ENCODE assay signal across 11 cellular contexts in genomic region chr17:49588312-49588711, GRCh38. TPM values are rescaled to one million over a fixed set of nuclear protein-coding genes. Genes with fewer than 3 reads are reported as not detected.
DNase-seq lines count a peak whose midpoint lies in the region; ATAC-seq and TF ChIP-seq lines count a peak whose summit lies in the region.
"Had no signal": no experiment of that assay in that cellular context is flagged by ENCODE, and none has a peak within 500 bp of the region (broad histone marks: within the 10 kb centered on the region; RNA-seq: fewer than 3 reads in every experiment).

No MANE protein-coding gene starts in this region.

- intact Hi-C loops in activated naive CD4-positive, alpha-beta T cell treated with anti-CD3 and anti-CD28 coated beads for 36 hours (cut with micrococcal nuclease), result no loop called here

- ATAC-seq in GM18517 (IDR thresholded peaks at IDR 0.05; ENCODE audit: unreplicated experiment), result no peak

- CTCF ChIA-PET in activated naive CD4-positive, alpha-beta T cell treated with anti-CD3 and anti-CD28 coated beads for 36 hours (lab: Charles Lee), result interaction anchor here (0.6 kb wide), 1 partner anchor 10 kb away, joined by 3 read pairs; no protein-coding TSS in a partner anchor

- H3K9me3 Mint-ChIP-seq in activated naive CD4-positive, alpha-beta T cell treated with anti-CD3 and anti-CD28 coated beads, Interleukin-2, amount 50 U/mL, for 24 hours, result no peaks in the 10 kb centered on the region
- H3K9me3 Mint-ChIP-seq in activated naive CD4-positive, alpha-beta T cell treated with anti-CD3 and anti-CD28 coated beads for 36 hours, result no peaks in the 10 kb centered on the region
- H3K9me3 Mint-ChIP-seq in chondrocyte (ENCODE audit: low read depth), result no peaks in the 10 kb centered on the region
- no peaks in the 10 kb centered on the region for H3K9me3 Mint-ChIP-seq in osteocyte (ENCODE audit: unreplicated experiment)

- no peaks in the 10 kb centered on the region for H3K27me3 Mint-ChIP-seq in activated naive CD4-positive, alpha-beta T cell treated with anti-CD3 and anti-CD28 coated beads, Interleukin-2, amount 50 U/mL, for 24 hours
- no peaks in the 10 kb centered on the region for H3K27me3 Mint-ChIP-seq in activated naive CD4-positive, alpha-beta T cell treated with anti-CD3 and anti-CD28 coated beads for 36 hours (ENCODE audit: low read depth)
- H3K27me3 Mint-ChIP-seq in chondrocyte (ENCODE audit: low read depth), result no peaks in the 10 kb centered on the region
- H3K27me3 Mint-ChIP-seq in osteocyte (ENCODE audit: unreplicated experiment), result no peaks in the 10 kb centered on the region

- no peaks in the 10 kb centered on the region for H3K4me1 Mint-ChIP-seq in activated naive CD4-positive, alpha-beta T cell treated with anti-CD3 and anti-CD28 coated beads, Interleukin-2, amount 50 U/mL, for 24 hours
- H3K4me1 Mint-ChIP-seq in activated naive CD4-positive, alpha-beta T cell treated with anti-CD3 and anti-CD28 coated beads for 36 hours (ENCODE audit: low read depth), result no peaks in the 10 kb centered on the region
- H3K4me1 Mint-ChIP-seq in chondrocyte (ENCODE audit: low read depth) (peaks cover 29% of the 10 kb centered on the region), osteocyte (ENCODE audit: unreplicated experiment) (peaks cover 14% of the 10 kb centered on the region)

- TF ChIP-seq CTCF in chondrocyte (IDR thresholded peaks at IDR 0.05) (no peak), osteocyte (IDR thresholded peaks at IDR 0.05) (no peak)

- H3K27ac Mint-ChIP-seq in activated naive CD4-positive, alpha-beta T cell treated with anti-CD3 and anti-CD28 coated beads, Interleukin-2, amount 50 U/mL, for 24 hours, result peak overlapping the region; percentile 43
- H3K27ac Mint-ChIP-seq in activated naive CD4-positive, alpha-beta T cell treated with anti-CD3 and anti-CD28 coated beads for 36 hours, result no peak overlapping the region
- peak overlapping the region; percentile 74 for H3K27ac Mint-ChIP-seq in chondrocyte (ENCODE audit: unreplicated experiment)
- H3K27ac Mint-ChIP-seq in osteocyte (ENCODE audit: unreplicated experiment), result no peak overlapping the region

- no peak for DNase-seq in activated naive CD4-positive, alpha-beta T cell treated with anti-CD3 and anti-CD28 coated beads for 36 hours
- no peak for DNase-seq in chondrocyte (ENCODE audit: low spot score)
- peak; percentile 57 for DNase-seq in osteocyte (ENCODE audit: extremely low spot score, unreplicated experiment)
- no peak for DNase-seq in stimulated activated CD4-positive, alpha-beta T cell treated with anti-CD3 and anti-CD28 coated beads, Interleukin-12 subunit alpha, Interleukin-12 subunit beta, amount 100 ng/mL, for 4 hours
- DNase-seq in cortex of kidney (lab: John Stamatoyannopoulos, UW), result no peak
- DNase-seq in SW480 (ENCODE audit: low spot score), result no peak
- DNase-seq: DMS 273 treated with DMSO at 0.1 percent for 48 hours, NCI-H1694 treated with DMSO at 0.1 percent for 48 hours had no signal

- peaks cover 7% of the 10 kb centered on the region for H3K36me3 Mint-ChIP-seq in activated naive CD4-positive, alpha-beta T cell treated with anti-CD3 and anti-CD28 coated beads, Interleukin-2, amount 50 U/mL, for 24 hours
- peaks cover 9% of the 10 kb centered on the region for H3K36me3 Mint-ChIP-seq in activated naive CD4-positive, alpha-beta T cell treated with anti-CD3 and anti-CD28 coated beads for 36 hours (ENCODE audit: low read depth)
- H3K36me3 Mint-ChIP-seq in chondrocyte (ENCODE audit: low read depth) (peaks cover 15% of the 10 kb centered on the region), osteocyte (ENCODE audit: unreplicated experiment) (peaks cover 28% of the 10 kb centered on the region)

- H3K4me3 Mint-ChIP-seq in activated naive CD4-positive, alpha-beta T cell treated with anti-CD3 and anti-CD28 coated beads, Interleukin-2, amount 50 U/mL, for 24 hours, result no peak overlapping the region
- no peak overlapping the region for H3K4me3 Mint-ChIP-seq in activated naive CD4-positive, alpha-beta T cell treated with anti-CD3 and anti-CD28 coated beads for 36 hours
- H3K4me3 Mint-ChIP-seq in chondrocyte (ENCODE audit: unreplicated experiment), result no peak overlapping the region
- H3K4me3 Mint-ChIP-seq in osteocyte (ENCODE audit: unreplicated experiment), result no peak overlapping the region

RNA-seq across cellular contexts. Expression of gene NXPH3, which starts 12.6 kb away (rescaled TPM):
- total RNA-seq in activated naive CD4-positive, alpha-beta T cell treated with anti-CD3 and anti-CD28 coated beads for 36 hours, result under 1 TPM; 0.25 to 0.26 TPM
- total RNA-seq in chondrocyte, result 4.2 to 4.7 TPM (median 4.5 TPM) in 3 replicates
- 1.3 and 1.6 TPM in 2 replicates for total RNA-seq in osteocyte
- total RNA-seq: HT-29 had no signal

Comparison
In these comparisons a context has a peak if more than half of its experiments do, and no peak if none do; other contexts are left out.
1. H3K27ac Mint-ChIP-seq: peak in activated naive CD4-positive, alpha-beta T cell treated with anti-CD3 and anti-CD28 coated beads, Interleukin-2, amount 50 U/mL, for 24 hours (single experiment) and chondrocyte (single experiment); none in activated naive CD4-positive, alpha-beta T cell treated with anti-CD3 and anti-CD28 coated beads for 36 hours (single experiment) and osteocyte (single experiment).